ENCODE assay signal across 9 cellular contexts in genomic region chrY:14340459-14341146, GRCh38.
DNase-seq lines count a peak whose midpoint lies in the region; ATAC-seq and TF ChIP-seq lines count a peak whose summit lies in the region.
"Had no signal": no experiment of that assay in that cellular context is flagged by ENCODE, and none has a peak within 500 bp of the region (broad histone marks: within the 10 kb centered on the region; RNA-seq: fewer than 3 reads in every experiment).

No MANE protein-coding gene starts in this region.

- CTCF ChIA-PET in A673 (lab: Charles Lee): no interaction called here

- peak; percentile 19 for DNase-seq in NK-92 treated with Interleukin-12 subunit alpha and Interleukin-12 subunit beta, amount 100 ng/mL, for 24 hours (lab: John Stamatoyannopoulos, UW)
- no peak for DNase-seq in NK-92 (lab: John Stamatoyannopoulos, UW; ENCODE audit: unreplicated experiment)
- DNase-seq in HS-5 (ENCODE audit: low read depth): peak; percentile 70
- peak; percentile 32 for DNase-seq in activated naive CD4-positive, alpha-beta T cell treated with anti-CD3 and anti-CD28 coated beads, Interleukin-2, amount 50 U/mL, for 16 hours
- DNase-seq in stimulated activated CD8-positive, alpha-beta memory T cell treated with anti-CD3 and anti-CD28 coated beads, Interleukin-4, amount 100 ng/mL, for 48 hours: peak; percentile 39
- no peak for DNase-seq in A673 (ENCODE audit: low spot score)
- no peak for DNase-seq in Kasumi-1 (lab: John Stamatoyannopoulos, UW)

- H3K9me3 ChIP-seq in A673 (ENCODE audit: low read depth, low read length, poor library complexity, severe bottlenecking): no peaks in the 10 kb centered on the region

- POLR2A ChIA-PET in A673 (lab: Charles Lee; ENCODE audit: low non-redundant PET): no interaction called here

- no peak overlapping the region for H3K4me3 ChIP-seq in A673 (ENCODE audit: low read depth, low read length, poor library complexity, severe bottlenecking)

- no peaks in the 10 kb centered on the region for H3K36me3 ChIP-seq in A673 (ENCODE audit: insufficient read depth, low read length, poor library complexity, severe bottlenecking)

- intact Hi-C loops in A673 (cut with micrococcal nuclease; ENCODE audit: unreplicated experiment): no loop called here

- no TSS peak for BruUV-seq in A673 (replicated peaks; lab: Mats Ljungman, UMichigan)

- H3K27me3 ChIP-seq in A673 (replicated peaks; ENCODE audit: insufficient read depth, low read depth, low read length, poor library complexity): no peaks in the 10 kb centered on the region

- no peak overlapping the region for H3K27ac ChIP-seq in A673 (ENCODE audit: low read depth, low read length, poor library complexity, severe bottlenecking)
- H3K27ac ChIP-seq: 22Rv1 had no signal

- TF ChIP-seq CTCF in A673 (conservative IDR thresholded peaks at IDR 0.05; ENCODE audit: low read depth, low read length): no peak

- no peaks in the 10 kb centered on the region for H3K4me1 ChIP-seq in A673 (ENCODE audit: insufficient read depth, low read length, poor library complexity, severe bottlenecking)

- no peak for ATAC-seq in GM21786 (IDR thresholded peaks at IDR 0.05; ENCODE audit: unreplicated experiment)

Comparison
In these comparisons a context has a peak if more than half of its experiments do, and no peak if none do; other contexts are left out.
1. DNase-seq: peak in NK-92 treated with Interleukin-12 subunit alpha and Interleukin-12 subunit beta, amount 100 ng/mL, for 24 hours (single experiment), HS-5 (single experiment), activated naive CD4-positive, alpha-beta T cell treated with anti-CD3 and anti-CD28 coated beads, Interleukin-2, amount 50 U/mL, for 16 hours (single experiment) and stimulated activated CD8-positive, alpha-beta memory T cell treated with anti-CD3 and anti-CD28 coated beads, Interleukin-4, amount 100 ng/mL, for 48 hours (single experiment); none in NK-92 (single experiment), A673 (single experiment) and Kasumi-1 (0 of 2).